In genomic region chr12:25984759-25985158, GRCh38 we compare ENCODE assay signal across 25 cellular contexts. TPM values are rescaled to one million over a fixed set of nuclear protein-coding genes. Genes with fewer than 3 reads are reported as not detected.
A peak's percentile ranks its signal among the peaks of the same experiment; 100 is the strongest.
DNase-seq lines count a peak whose midpoint lies in the region; ATAC-seq and TF ChIP-seq lines count a peak whose summit lies in the region.
"Had no signal": no experiment of that assay in that cellular context is flagged by ENCODE, and none has a peak within 500 bp of the region (broad histone marks: within the 10 kb centered on the region; RNA-seq: fewer than 3 reads in every experiment).

No MANE protein-coding gene starts in this region.

- 90 to 99% methylated on average over 2 of the region's 2 CpGs for WGBS in endodermal cell (ENCODE audit: insufficient coverage in 1 of 2, insufficient read length in 1 of 2), 2 experiments

- H3K9me3 Mint-ChIP-seq in endodermal cell (no peaks in the 10 kb centered on the region), nephron (no peaks in the 10 kb centered on the region)
- H3K9me3 Mint-ChIP-seq: CD8-positive, alpha-beta T cell had no signal

- H3K27ac ChIP-seq in cardiac muscle cell: peak overlapping the region; percentile 63
- H3K27ac ChIP-seq in left ventricle myocardium inferior (replicated peaks): no peak overlapping the region
- H3K27ac ChIP-seq in endodermal cell (ENCODE audit: low read depth, low read length): no peak overlapping the region
- H3K27ac ChIP-seq in uterus: peak overlapping the region; percentile 78 to 80
- H3K27ac ChIP-seq: 22Rv1; BLaER1 treated with 17β-estradiol and CSF1 and Interleukin-3, amounts not matched to agents 10 nM and 100 nM; HL-60; KMS-11; SJSA1 had no signal

- peaks cover 30% of the 10 kb centered on the region for H3K4me1 ChIP-seq in cardiac muscle cell (ENCODE audit: low read depth)
- H3K4me1 ChIP-seq in left ventricle myocardium inferior: peaks cover 42% of the 10 kb centered on the region
- peaks cover 14% of the 10 kb centered on the region for H3K4me1 ChIP-seq in endodermal cell (ENCODE audit: control insufficient read depth, insufficient read depth, low read length)
- H3K4me1 ChIP-seq in uterus: peaks cover 4 to 19% of the 10 kb centered on the region in 2 donors
- H3K4me1 ChIP-seq: BLaER1 treated with 17β-estradiol and CSF1 and Interleukin-3, amounts not matched to agents 10 nM and 100 nM had no signal

- ATAC-seq in GM19324 (IDR thresholded peaks at IDR 0.05; ENCODE audit: low FRiP score, unreplicated experiment) (no peak), GM21526 (IDR thresholded peaks at IDR 0.05; ENCODE audit: low FRiP score, unreplicated experiment) (no peak)
- ATAC-seq: CD8-positive, alpha-beta T cell; Right ventricle myocardium inferior had no signal

- no peak for DNase-seq in cardiac muscle cell (ENCODE audit: low read depth in 1 of 2, low spot score in 1 of 2)
- no peak for DNase-seq in left ventricle myocardium inferior
- DNase-seq in endodermal cell: no peak
- DNase-seq in uterus: no peak
- DNase-seq in NCI-H1417 treated with DMSO at 0.1 percent for 48 hours (lab: John Stamatoyannopoulos, UW): no peak
- DNase-seq: Calu3; CD8-positive, alpha-beta T cell; DMS153; MV-4-11; NCI-H1694; NCI-H2081; NCI-H2171 treated with DMSO at 0.1 percent for 48 hours; NCI-H446; NCI-H526; OCI-M1 had no signal

- H3K4me3 ChIP-seq in cardiac muscle cell (no peak overlapping the region), left ventricle myocardium inferior (no peak overlapping the region), endodermal cell (ENCODE audit: low read length) (no peak overlapping the region), uterus (no peak overlapping the region)
- H3K4me3 ChIP-seq: BLaER1 treated with 17β-estradiol and CSF1 and Interleukin-3, amounts not matched to agents 10 nM and 100 nM; SJSA1 had no signal

- H3K27ac Mint-ChIP-seq in endodermal cell (no peak overlapping the region), nephron (peak overlapping the region; percentile 60 to 84 (median 64))
- H3K27ac Mint-ChIP-seq: CD8-positive, alpha-beta T cell had no signal

- H3K4me1 Mint-ChIP-seq in endodermal cell (peaks cover 62% of the 10 kb centered on the region), nephron (peaks cover 29% of the 10 kb centered on the region)

- intact Hi-C loops in left ventricle myocardium inferior (cut with micrococcal nuclease): no loop called here
- intact Hi-C loops in uterus (cut with DNase I; ENCODE audit: low total_unique reads): no loop called here

- H3K27me3 Mint-ChIP-seq in endodermal cell (ENCODE audit: insufficient read depth): no peaks in the 10 kb centered on the region
- no peaks in the 10 kb centered on the region for H3K27me3 Mint-ChIP-seq in nephron (ENCODE audit: low read depth)

- H3K4me3 Mint-ChIP-seq in endodermal cell (no peak overlapping the region), nephron (no peak overlapping the region)
- H3K4me3 Mint-ChIP-seq: CD8-positive, alpha-beta T cell had no signal

- H3K27me3 ChIP-seq in cardiac muscle cell (no peaks in the 10 kb centered on the region), left ventricle myocardium inferior (ENCODE audit: low read depth) (no peaks in the 10 kb centered on the region), endodermal cell (ENCODE audit: control insufficient read depth, insufficient read depth, low read length, poor library complexity, severe bottlenecking) (no peaks in the 10 kb centered on the region), uterus (no peaks in the 10 kb centered on the region)
- H3K27me3 ChIP-seq: BLaER1 treated with 17β-estradiol and CSF1 and Interleukin-3, amounts not matched to agents 10 nM and 100 nM; SJSA1 had no signal

- no peaks in the 10 kb centered on the region for H3K9me3 ChIP-seq in cardiac muscle cell (ENCODE audit: low read depth)
- H3K9me3 ChIP-seq in left ventricle myocardium inferior (replicated peaks): no peaks in the 10 kb centered on the region
- no peaks in the 10 kb centered on the region for H3K9me3 ChIP-seq in endodermal cell (ENCODE audit: control insufficient read depth, low read length)
- no peaks in the 10 kb centered on the region for H3K9me3 ChIP-seq in uterus
- H3K9me3 ChIP-seq: BLaER1 treated with 17β-estradiol and CSF1 and Interleukin-3, amounts not matched to agents 10 nM and 100 nM; SJSA1 had no signal

- H3K9ac ChIP-seq in endodermal cell (ENCODE audit: extremely low read depth, low read length, poor library complexity, severe bottlenecking): peak overlapping the region; percentile 0
- H3K9ac ChIP-seq: BLaER1 treated with 17β-estradiol and CSF1 and Interleukin-3, amounts not matched to agents 10 nM and 100 nM; KMS-11 had no signal

- H3K36me3 Mint-ChIP-seq in endodermal cell (ENCODE audit: low read depth): peaks cover 8% of the 10 kb centered on the region
- no peaks in the 10 kb centered on the region for H3K36me3 Mint-ChIP-seq in nephron (ENCODE audit: low read depth)
- H3K36me3 Mint-ChIP-seq: CD8-positive, alpha-beta T cell had no signal

- no peak for TF ChIP-seq POLR2A in uterus (IDR thresholded peaks at IDR 0.05)

- no peaks in the 10 kb centered on the region for H3K36me3 ChIP-seq in cardiac muscle cell
- no peaks in the 10 kb centered on the region for H3K36me3 ChIP-seq in left ventricle myocardium inferior
- peaks cover 4% of the 10 kb centered on the region for H3K36me3 ChIP-seq in endodermal cell (ENCODE audit: control insufficient read depth, insufficient read depth, low read length)
- no peaks in the 10 kb centered on the region for H3K36me3 ChIP-seq in uterus
- H3K36me3 ChIP-seq: BLaER1 treated with 17β-estradiol and CSF1 and Interleukin-3, amounts not matched to agents 10 nM and 100 nM; SJSA1 had no signal

- no peak for TF ChIP-seq CTCF in cardiac muscle cell (IDR thresholded peaks at IDR 0.05; ENCODE audit: low read depth, low read length)
- TF ChIP-seq CTCF in left ventricle myocardium inferior (IDR thresholded peaks at IDR 0.05; ENCODE audit: borderline replicate concordance): no peak
- no peak for TF ChIP-seq CTCF in endodermal cell (conservative IDR thresholded peaks at IDR 0.05)
- TF ChIP-seq CTCF in nephron (IDR thresholded peaks at IDR 0.05; ENCODE audit: unreplicated experiment in 3 of 3): no peak
- TF ChIP-seq CTCF in uterus (IDR thresholded peaks at IDR 0.05): no peak

RNA-seq across cellular contexts. Expression of gene RASSF8, which starts 26.3 kb away (rescaled TPM):
- 30.6 and 56.4 TPM in 2 replicates for total RNA-seq in cardiac muscle cell
- polyA plus RNA-seq in cardiac muscle cell: 25.2 and 28.7 TPM in 2 replicates
- total RNA-seq in left ventricle myocardium inferior: 33.7 TPM
- 100 to 1,000 TPM in 1 of 2 donors, 10 to 100 TPM in 1; 87.0 to 183 TPM for total RNA-seq in endodermal cell
- 29.0 TPM for polyA plus RNA-seq in endodermal cell (2013, experiment 1 of 2)
- polyA plus RNA-seq in endodermal cell (2013, experiment 2 of 2): 30.8 TPM
- 100 to 1,000 TPM in 2 of 4 donors, 10 to 100 TPM in 2; 54.1 to 174 (median 119) TPM for total RNA-seq in uterus
- total RNA-seq: HT-29 had no signal

Comparison
In these comparisons a context has a peak if more than half of its experiments do, and no peak if none do; other contexts are left out.
1. H3K27ac ChIP-seq: peak in cardiac muscle cell (single experiment) and uterus (2 of 2); none in left ventricle myocardium inferior (single experiment) and endodermal cell (single experiment).